Comparison of ENCODE assay signal across 1 cellular context in the genomic region with DNA sequence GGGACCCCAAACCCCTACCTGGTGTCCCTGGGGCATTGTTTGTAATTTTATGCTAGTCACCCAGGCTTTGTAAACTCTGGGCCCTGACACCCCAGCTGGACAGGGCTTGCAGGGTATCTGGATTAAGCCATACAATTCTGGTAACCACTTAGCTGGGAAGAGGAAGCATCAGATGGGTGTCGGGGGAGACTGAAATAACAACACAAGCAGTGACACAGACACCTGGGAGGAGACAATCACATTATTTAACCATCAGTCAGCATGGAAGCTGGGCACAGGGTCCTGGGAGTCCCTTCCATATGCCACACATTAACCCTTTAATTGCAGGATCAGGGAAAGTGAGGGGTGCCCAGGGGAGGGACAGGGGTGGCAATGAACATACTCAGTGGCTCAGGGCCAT.
TF ChIP-seq lines count a peak whose summit lies in the region.

No MANE protein-coding gene starts in this region.

TF ChIP-seq in GM23338, 12 proteins besides CTCF, POLR2A, EP300 and RAD21 (continued from another document):
- no peak for TF ChIP-seq REST (IDR thresholded peaks at IDR 0.05; ENCODE audit: unreplicated experiment)
